ENCODE assay signal across 26 cellular contexts in genomic region chr6:85116475-85116874, GRCh38.
DNase-seq lines count a peak whose midpoint lies in the region; ATAC-seq, FAIRE-seq and TF ChIP-seq lines count a peak whose summit lies in the region.
"Had no signal": no experiment of that assay in that cellular context is flagged by ENCODE, and none has a peak within 500 bp of the region (broad histone marks: within the 10 kb centered on the region; RNA-seq: fewer than 3 reads in every experiment).

No MANE protein-coding gene starts in this region.

- H3K4me1 ChIP-seq in lower lobe of right lung: no peaks in the 10 kb centered on the region
- H3K4me1 ChIP-seq: BE2C, BLaER1 had no signal

- H3K4me1 Mint-ChIP-seq in T-helper 2 cell treated with Interferon-gamma antibody and Interleukin-4, amounts not matched to agents 5 μg/mL and 100 μg/mL, for 36 hours (ENCODE audit: low read depth): no peaks in the 10 kb centered on the region
- H3K4me1 Mint-ChIP-seq in activated CD8-positive, alpha-beta memory T cell treated with anti-CD3 and anti-CD28 coated beads, Interleukin-2, amount 10 ng/mL, durations not matched to agents 7 days and 5 days: no peaks in the 10 kb centered on the region
- H3K4me1 Mint-ChIP-seq: CD14-positive monocyte; CD4-positive, alpha-beta memory T cell; CD4-positive, CD25-positive, alpha-beta regulatory T cell; CD8-positive, alpha-beta memory T cell had no signal

- H3K27me3 Mint-ChIP-seq in T-helper 2 cell treated with Interferon-gamma antibody and Interleukin-4, amounts not matched to agents 5 μg/mL and 100 μg/mL, for 36 hours (ENCODE audit: low read depth): no peaks in the 10 kb centered on the region
- no peaks in the 10 kb centered on the region for H3K27me3 Mint-ChIP-seq in activated CD8-positive, alpha-beta memory T cell treated with anti-CD3 and anti-CD28 coated beads, Interleukin-2, amount 10 ng/mL, durations not matched to agents 7 days and 5 days
- H3K27me3 Mint-ChIP-seq: CD4-positive, CD25-positive, alpha-beta regulatory T cell had no signal

- H3K4me3 Mint-ChIP-seq in T-helper 2 cell treated with Interferon-gamma antibody and Interleukin-4, amounts not matched to agents 5 μg/mL and 100 μg/mL, for 36 hours: no peak overlapping the region
- H3K4me3 Mint-ChIP-seq in activated CD8-positive, alpha-beta memory T cell treated with anti-CD3 and anti-CD28 coated beads, Interleukin-2, amount 10 ng/mL, durations not matched to agents 7 days and 5 days: no peak overlapping the region
- H3K4me3 Mint-ChIP-seq: CD14-positive monocyte; CD4-positive, alpha-beta memory T cell; CD4-positive, CD25-positive, alpha-beta regulatory T cell; CD8-positive, alpha-beta memory T cell had no signal

- H3K27me3 ChIP-seq in bronchial epithelial cell (ENCODE audit: control insufficient read depth, insufficient read depth, low read length) (no peaks in the 10 kb centered on the region), lower lobe of right lung (ENCODE audit: low read depth) (no peaks in the 10 kb centered on the region)
- H3K27me3 ChIP-seq: BE2C, BLaER1 had no signal

- H3K36me3 ChIP-seq in bronchial epithelial cell (ENCODE audit: control insufficient read depth, insufficient read depth, low read length): no peaks in the 10 kb centered on the region
- no peaks in the 10 kb centered on the region for H3K36me3 ChIP-seq in lower lobe of right lung
- H3K36me3 ChIP-seq: BE2C, BLaER1 had no signal

- no peaks in the 10 kb centered on the region for H3K9me3 ChIP-seq in lower lobe of right lung
- H3K9me3 ChIP-seq: BE2C, BLaER1 had no signal

- TF ChIP-seq CTCF in bronchial epithelial cell (IDR thresholded peaks at IDR 0.05; ENCODE audit: insufficient read depth, low read length, severe bottlenecking): no peak
- TF ChIP-seq CTCF in lower lobe of right lung (IDR thresholded peaks at IDR 0.05): no peak

- CTCF ChIA-PET in activated CD8-positive, alpha-beta memory T cell treated with anti-CD3 and anti-CD28 coated beads, Interleukin-2, amount 10 ng/mL, durations not matched to agents 7 days and 5 days (lab: Charles Lee): no interaction called here

- no peak overlapping the region for H3K4me3 ChIP-seq in bronchial epithelial cell (ENCODE audit: low read depth, low read length)
- H3K4me3 ChIP-seq in lower lobe of right lung: no peak overlapping the region
- H3K4me3 ChIP-seq: BLaER1, GM12878 had no signal

- no peak for ATAC-seq in lower lobe of right lung
- ATAC-seq in activated CD8-positive, alpha-beta memory T cell treated with anti-CD3 and anti-CD28 coated beads, Interleukin-2, amount 10 ng/mL, durations not matched to agents 7 days and 5 days: no peak
- ATAC-seq: GM12878 had no signal

- intact Hi-C loops in lower lobe of right lung (cut with DNase I): no loop called here

- DNase-seq in NCI-H69 (lab: John Stamatoyannopoulos, UW) (peak; percentile 13), bronchial epithelial cell (ENCODE audit: low read depth) (no peak), lower lobe of right lung (no peak)
- no peak for DNase-seq in T-helper 2 cell treated with Interferon-gamma antibody and Interleukin-4, amounts not matched to agents 5 μg/mL and 100 μg/mL, for 36 hours (ENCODE audit: low spot score)
- no peak for DNase-seq in activated CD8-positive, alpha-beta memory T cell treated with anti-CD3 and anti-CD28 coated beads, Interleukin-2, amount 10 ng/mL, durations not matched to agents 7 days and 5 days
- DNase-seq: 8988T; ACHN; BE2C; C1 segment of cervical spinal cord; CD4-positive, alpha-beta memory T cell; CD4-positive, CD25-positive, alpha-beta regulatory T cell; CD8-positive, alpha-beta memory T cell; COR-L47; DMS 273 treated with DMSO at 0.1 percent for 48 hours; DMS153; DMS53; DMS79; DND-41; EL; GDM1 had no signal

- no peak overlapping the region for H3K27ac Mint-ChIP-seq in T-helper 2 cell treated with Interferon-gamma antibody and Interleukin-4, amounts not matched to agents 5 μg/mL and 100 μg/mL, for 36 hours
- H3K27ac Mint-ChIP-seq in activated CD8-positive, alpha-beta memory T cell treated with anti-CD3 and anti-CD28 coated beads, Interleukin-2, amount 10 ng/mL, durations not matched to agents 7 days and 5 days: no peak overlapping the region
- H3K27ac Mint-ChIP-seq: CD14-positive monocyte; CD4-positive, alpha-beta memory T cell; CD4-positive, CD25-positive, alpha-beta regulatory T cell; CD8-positive, alpha-beta memory T cell had no signal

- FAIRE-seq in bronchial epithelial cell (lab: Jason Lieb, UNC): peak; percentile 92
- FAIRE-seq: A204.1, GM12878, GM12892, GM18507 had no signal

- H3K27ac ChIP-seq in lower lobe of right lung: no peak overlapping the region
- H3K27ac ChIP-seq: BLaER1 had no signal

- H3K9me3 Mint-ChIP-seq in T-helper 2 cell treated with Interferon-gamma antibody and Interleukin-4, amounts not matched to agents 5 μg/mL and 100 μg/mL, for 36 hours: no peaks in the 10 kb centered on the region
- H3K9me3 Mint-ChIP-seq in activated CD8-positive, alpha-beta memory T cell treated with anti-CD3 and anti-CD28 coated beads, Interleukin-2, amount 10 ng/mL, durations not matched to agents 7 days and 5 days (ENCODE audit: low read depth): peaks cover 2% of the 10 kb centered on the region

- no peaks in the 10 kb centered on the region for H3K36me3 Mint-ChIP-seq in T-helper 2 cell treated with Interferon-gamma antibody and Interleukin-4, amounts not matched to agents 5 μg/mL and 100 μg/mL, for 36 hours (ENCODE audit: low read depth)
- no peaks in the 10 kb centered on the region for H3K36me3 Mint-ChIP-seq in activated CD8-positive, alpha-beta memory T cell treated with anti-CD3 and anti-CD28 coated beads, Interleukin-2, amount 10 ng/mL, durations not matched to agents 7 days and 5 days
- H3K36me3 Mint-ChIP-seq: CD14-positive monocyte; CD4-positive, alpha-beta memory T cell; CD4-positive, CD25-positive, alpha-beta regulatory T cell; CD8-positive, alpha-beta memory T cell had no signal
